In genomic region chr10:113158183-113158582, GRCh38 we compare ENCODE assay signal across 21 cellular contexts.
DNase-seq lines count a peak whose midpoint lies in the region; ATAC-seq and TF ChIP-seq lines count a peak whose summit lies in the region.
"Had no signal": no experiment of that assay in that cellular context is flagged by ENCODE, and none has a peak within 500 bp of the region (broad histone marks: within the 10 kb centered on the region; RNA-seq: fewer than 3 reads in every experiment).

No MANE protein-coding gene starts in this region.

- no peak for ATAC-seq in activated CD4-positive, CD25-positive, alpha-beta regulatory T cell treated with anti-CD3 and anti-CD28 coated beads, Interleukin-2, amount 50 U/mL, for 24 hours
- ATAC-seq in GM21447 (IDR thresholded peaks at IDR 0.05; ENCODE audit: unreplicated experiment) = no peak
- ATAC-seq: activated naive CD4-positive, alpha-beta T cell treated with anti-CD3 and anti-CD28 coated beads, Interleukin-2, amount 50 U/mL, for 72 hours; body of pancreas; CD8-positive, alpha-beta T cell; left colon had no signal

- TF ChIP-seq CTCF in nephron (IDR thresholded peaks at IDR 0.05; ENCODE audit: unreplicated experiment in 3 of 3) = no peak

- peaks cover 8% of the 10 kb centered on the region for H3K4me1 Mint-ChIP-seq in nephron
- H3K4me1 Mint-ChIP-seq in activated T-cell treated with anti-CD3 and anti-CD28 coated beads, Interleukin-2, amount 50 U/mL, for 24 hours (ENCODE audit: low read depth) = no peaks in the 10 kb centered on the region

- DNase-seq in AG08396 (ENCODE audit: low spot score) (peak; percentile 57), HEK293T (ENCODE audit: extremely low spot score) (peak; percentile 39), epidermal melanocyte (ENCODE audit: insufficient read length, low spot score) (peak; percentile 23), NCI-H2029 treated with DMSO at 0.1 percent for 48 hours (lab: John Stamatoyannopoulos, UW) (no peak)
- DNase-seq in activated T-cell treated with anti-CD3 and anti-CD28 coated beads, Interleukin-2, amount 50 U/mL, for 24 hours = no peak
- DNase-seq: activated T-cell treated with anti-CD3 and anti-CD28 coated beads, Interleukin-2, amount 50 U/mL, for 48 hours; CD8-positive, alpha-beta T cell; DMS79 treated with DMSO at 0.1 percent for 48 hours; left colon; NCI-H1092 treated with DMSO at 0.1 percent for 48 hours; NCI-H2171; NCI-H526 treated with DMSO at 0.1 percent for 48 hours; SHP77 treated with DMSO at 0.1 percent for 48 hours; stimulated activated CD4-positive, alpha-beta T cell treated with anti-CD3 and anti-CD28 coated beads, Interleukin-4, amount 100 ng/mL, for 24 hours; T-helper 2 cell had no signal

- peak overlapping the region; percentile 7 to 22 (median 14) for H3K27ac Mint-ChIP-seq in nephron
- no peak overlapping the region for H3K27ac Mint-ChIP-seq in activated T-cell treated with anti-CD3 and anti-CD28 coated beads, Interleukin-2, amount 50 U/mL, for 24 hours
- H3K27ac Mint-ChIP-seq: activated naive CD4-positive, alpha-beta T cell treated with anti-CD3 and anti-CD28 coated beads, Interleukin-2, amount 50 U/mL, for 72 hours; CD8-positive, alpha-beta T cell; neural progenitor cell had no signal

- CTCF ChIA-PET in HEK293T (lab: Yijun Ruan, JAX) = interaction anchor here (0.6 kb wide), 1 partner anchor 15 kb away, joined by 4 read pairs; no protein-coding TSS in a partner anchor

- no peak overlapping the region for H3K4me3 Mint-ChIP-seq in nephron
- H3K4me3 Mint-ChIP-seq in activated T-cell treated with anti-CD3 and anti-CD28 coated beads, Interleukin-2, amount 50 U/mL, for 24 hours = no peak overlapping the region
- H3K4me3 Mint-ChIP-seq: CD8-positive, alpha-beta T cell; neural progenitor cell had no signal

- peaks cover 85% of the 10 kb centered on the region for H3K36me3 Mint-ChIP-seq in nephron (ENCODE audit: low read depth)
- H3K36me3 Mint-ChIP-seq in activated T-cell treated with anti-CD3 and anti-CD28 coated beads, Interleukin-2, amount 50 U/mL, for 24 hours (ENCODE audit: low read depth) = no peaks in the 10 kb centered on the region
- H3K36me3 Mint-ChIP-seq: activated naive CD4-positive, alpha-beta T cell treated with anti-CD3 and anti-CD28 coated beads, Interleukin-2, amount 50 U/mL, for 72 hours had no signal

- POLR2A ChIA-PET in HEK293T (lab: Yijun Ruan, JAX) = no interaction called here

- H3K9me3 Mint-ChIP-seq in nephron = no peaks in the 10 kb centered on the region
- H3K9me3 Mint-ChIP-seq in activated T-cell treated with anti-CD3 and anti-CD28 coated beads, Interleukin-2, amount 50 U/mL, for 24 hours = no peaks in the 10 kb centered on the region
- H3K9me3 Mint-ChIP-seq: activated naive CD4-positive, alpha-beta T cell treated with anti-CD3 and anti-CD28 coated beads, Interleukin-2, amount 50 U/mL, for 72 hours; CD8-positive, alpha-beta T cell; neural progenitor cell had no signal

- H3K27me3 Mint-ChIP-seq in nephron (ENCODE audit: low read depth) = no peaks in the 10 kb centered on the region
- no peaks in the 10 kb centered on the region for H3K27me3 Mint-ChIP-seq in activated T-cell treated with anti-CD3 and anti-CD28 coated beads, Interleukin-2, amount 50 U/mL, for 24 hours

TF ChIP-seq in HEK293T, 16 proteins besides CTCF, POLR2A, EP300 and RAD21:
- no peak for TF ChIP-seq SP1 (IDR thresholded peaks at IDR 0.05)
- no peak for TF ChIP-seq PKNOX1 (IDR thresholded peaks at IDR 0.05)
- no peak for TF ChIP-seq FOXM1 (IDR thresholded peaks at IDR 0.05; ENCODE audit: borderline replicate concordance)
- TF ChIP-seq SUZ12 (IDR thresholded peaks at IDR 0.05) = no peak
- no peak for TF ChIP-seq BHLHE40 (IDR thresholded peaks at IDR 0.05; ENCODE audit: borderline replicate concordance)
- TF ChIP-seq LEF1 (IDR thresholded peaks at IDR 0.05; ENCODE audit: borderline replicate concordance) = no peak
- TF ChIP-seq L3MBTL2 (conservative IDR thresholded peaks at IDR 0.05) = no peak
- no peak for TF ChIP-seq HDGF (IDR thresholded peaks at IDR 0.05; ENCODE audit: borderline replicate concordance)
- TF ChIP-seq ELF4 (IDR thresholded peaks at IDR 0.05) = no peak
- TF ChIP-seq CTBP1 (IDR thresholded peaks at IDR 0.05; ENCODE audit: borderline replicate concordance) = no peak
- no peak for TF ChIP-seq ZNF384 (IDR thresholded peaks at IDR 0.05)
- no peak for TF ChIP-seq FOXK2 (IDR thresholded peaks at IDR 0.05)
- no peak for TF ChIP-seq NFRKB (IDR thresholded peaks at IDR 0.05)
- no peak for TF ChIP-seq TARDBP (IDR thresholded peaks at IDR 0.05)

Comparison
In these comparisons a context has a peak if more than half of its experiments do, and no peak if none do; other contexts are left out.
1. DNase-seq: peak in AG08396 (single experiment), HEK293T (single experiment) and epidermal melanocyte (single experiment); none in NCI-H2029 treated with DMSO at 0.1 percent for 48 hours (single experiment) and activated T-cell treated with anti-CD3 and anti-CD28 coated beads, Interleukin-2, amount 50 U/mL, for 24 hours (single experiment).